ENCODE assay signal across 27 cellular contexts in genomic region chr16:11711662-11712061, GRCh38.
"Had no signal": no experiment of that assay in that cellular context is flagged by ENCODE, and none has a peak within 500 bp of the region (broad histone marks: within the 10 kb centered on the region; RNA-seq: fewer than 3 reads in every experiment).

No MANE protein-coding gene starts in this region.

- H3K27me3 ChIP-seq: hepatocyte, testis had no signal

- ATAC-seq: sciatic nerve; stimulated activated naive B cell treated with anti-CD40 and anti-IgM and Interleukin-4, amounts not matched to agents 10 μg/mL and 1 μg/mL and 100 μg/mL, for 72 hours had no signal

- DNase-seq: activated CD4-positive, alpha-beta T cell treated with anti-CD3 and anti-CD28 coated beads for 4 hours; activated CD4-positive, alpha-beta T cell treated with anti-CD3 and anti-CD28 coated beads, Interleukin-2, amount 50 U/mL, for 48 hours; activated gamma-delta T cell treated with Interleukin-2 at 50 U/mL for 16 hours; activated T-cell treated with anti-CD3 and anti-CD28 coated beads for 4 hours; aorta; central memory CD4-positive, alpha-beta T cell; dermis blood vessel endothelial cell; effector CD8-positive, alpha-beta T cell; foreskin melanocyte; glutamatergic neuron; kidney glomerular epithelial cell; mesendoderm; naive B cell; nucleus accumbens; stimulated activated CD4-positive, alpha-beta T cell treated with anti-CD3 and anti-CD28 coated beads, Interleukin-15, amount 100 ng/mL, for 24 hours; stimulated activated CD4-positive, alpha-beta T cell treated with anti-CD3 and anti-CD28 coated beads, Interleukin-2, amount 100 ng/mL, for 48 hours; stimulated activated CD8-positive, alpha-beta memory T cell treated with anti-CD3 and anti-CD28 coated beads, Interleukin-4, amount 100 ng/mL, for 48 hours; stimulated activated naive B cell treated with anti-CD40 and anti-IgM and Interleukin-4, amounts not matched to agents 10 μg/mL and 1 μg/mL and 100 μg/mL, for 72 hours; T-helper 9 cell; testis had no signal

- H3K9me3 Mint-ChIP-seq: activated naive CD4-positive, alpha-beta T cell treated with anti-CD3 and anti-CD28 coated beads, Interleukin-2, amount 50 U/mL, for 24 hours; brain; naive B cell; stimulated activated naive B cell treated with anti-CD40 and anti-IgM and Interleukin-4, amounts not matched to agents 10 μg/mL and 1 μg/mL and 100 μg/mL, for 72 hours; type B pancreatic cell had no signal

- H3K4me2 ChIP-seq: hepatocyte, smooth muscle cell had no signal

- H3K27me3 Mint-ChIP-seq: activated naive CD4-positive, alpha-beta T cell treated with anti-CD3 and anti-CD28 coated beads, Interleukin-2, amount 50 U/mL, for 24 hours; naive B cell; stimulated activated naive B cell treated with anti-CD40 and anti-IgM and Interleukin-4, amounts not matched to agents 10 μg/mL and 1 μg/mL and 100 μg/mL, for 72 hours; type B pancreatic cell had no signal

- H3K27ac Mint-ChIP-seq: activated naive CD4-positive, alpha-beta T cell treated with anti-CD3 and anti-CD28 coated beads, Interleukin-2, amount 50 U/mL, for 24 hours; stimulated activated naive B cell treated with anti-CD40 and anti-IgM and Interleukin-4, amounts not matched to agents 10 μg/mL and 1 μg/mL and 100 μg/mL, for 72 hours; type B pancreatic cell had no signal

- H3K4me1 ChIP-seq: parathyroid adenoma, testis had no signal

- H3K9ac ChIP-seq: parathyroid adenoma had no signal

- H3K4me3 Mint-ChIP-seq: activated naive CD4-positive, alpha-beta T cell treated with anti-CD3 and anti-CD28 coated beads, Interleukin-2, amount 50 U/mL, for 24 hours; brain; naive B cell; stimulated activated naive B cell treated with anti-CD40 and anti-IgM and Interleukin-4, amounts not matched to agents 10 μg/mL and 1 μg/mL and 100 μg/mL, for 72 hours; type B pancreatic cell had no signal

- H3K9me3 ChIP-seq: testis had no signal

- H3K4me3 ChIP-seq: hepatocyte, smooth muscle cell, testis had no signal

- H3K27ac ChIP-seq: hepatocyte, parathyroid adenoma, testis had no signal

- H2AFZ ChIP-seq: hepatocyte, parathyroid adenoma had no signal
